Comparison of ENCODE assay signal across 1 cellular context in genomic region chr5:37991267-37991902, GRCh38.
TF ChIP-seq lines count a peak whose summit lies in the region.

No MANE protein-coding gene starts in this region.

TF ChIP-seq in GM23338, 12 proteins besides CTCF, POLR2A, EP300 and RAD21 (continued from another document):
- no peak for TF ChIP-seq ZNF462 (CRISPR knock-in tag; IDR thresholded peaks at IDR 0.05)
- no peak for TF ChIP-seq ETS1 (IDR thresholded peaks at IDR 0.05)
- TF ChIP-seq JUNB (IDR thresholded peaks at IDR 0.05; ENCODE audit: unreplicated experiment): no peak
- TF ChIP-seq CREB1 (CRISPR knock-in tag; IDR thresholded peaks at IDR 0.05; ENCODE audit: low read depth): no peak
- no peak for TF ChIP-seq POLR2AphosphoS5 (IDR thresholded peaks at IDR 0.05; ENCODE audit: low read depth)
- TF ChIP-seq STAT1 (IDR thresholded peaks at IDR 0.05; ENCODE audit: unreplicated experiment): no peak
